Comparison of ENCODE assay signal across 21 cellular contexts in genomic region chr5:2298746-2299145, GRCh38.
"Had no signal": no experiment of that assay in that cellular context is flagged by ENCODE, and none has a peak within 500 bp of the region (broad histone marks: within the 10 kb centered on the region; RNA-seq: fewer than 3 reads in every experiment).

No MANE protein-coding gene starts in this region.

- H3K4me1 ChIP-seq: colonic mucosa, heart left ventricle, psoas muscle, right lobe of liver, spleen, transverse colon had no signal

- DNase-seq: colonic mucosa; effector CD8-positive, alpha-beta T cell; heart left ventricle; hippocampal formation; left colon; left ventricle myocardium superior; mesenchymal stem cell; mucosa of descending colon; natural killer cell; psoas muscle; retina; right lobe of liver; spleen; stimulated activated CD4-positive, alpha-beta T cell treated with anti-CD3 and anti-CD28 coated beads, Interleukin-15, amount 100 ng/mL, for 24 hours; stimulated activated CD4-positive, alpha-beta T cell treated with anti-CD3 and anti-CD28 coated beads, Interleukin-1b, Interleukin-23, amount 100 ng/mL, for 48 hours; stimulated activated CD4-positive, alpha-beta T cell treated with anti-CD3 and anti-CD28 coated beads, Interleukin-4, amount 100 ng/mL, for 24 hours; stimulated activated naive CD8-positive, alpha-beta T cell treated with anti-CD3 and anti-CD28 coated beads, Interleukin-15, amount 100 ng/mL, for 72 hours; transverse colon had no signal

- H3K27ac ChIP-seq: colonic mucosa, heart left ventricle, neutrophil, psoas muscle, right lobe of liver, spleen, thoracic aorta, transverse colon had no signal

- H3K27me3 ChIP-seq: colonic mucosa, neutrophil, right lobe of liver, transverse colon had no signal

- H3K36me3 ChIP-seq: colonic mucosa, heart left ventricle, neutrophil, right lobe of liver, spleen, thoracic aorta, transverse colon had no signal

- H3K4me3 ChIP-seq: colonic mucosa, heart left ventricle, lung, mucosa of descending colon, psoas muscle, right lobe of liver, spleen, thoracic aorta, transverse colon had no signal

- H3K9me3 ChIP-seq: colonic mucosa, heart left ventricle, mucosa of descending colon, neutrophil, psoas muscle, right lobe of liver, spleen, thoracic aorta, transverse colon had no signal
